Comparison of ENCODE assay signal across 1 cellular context in the genomic region with DNA sequence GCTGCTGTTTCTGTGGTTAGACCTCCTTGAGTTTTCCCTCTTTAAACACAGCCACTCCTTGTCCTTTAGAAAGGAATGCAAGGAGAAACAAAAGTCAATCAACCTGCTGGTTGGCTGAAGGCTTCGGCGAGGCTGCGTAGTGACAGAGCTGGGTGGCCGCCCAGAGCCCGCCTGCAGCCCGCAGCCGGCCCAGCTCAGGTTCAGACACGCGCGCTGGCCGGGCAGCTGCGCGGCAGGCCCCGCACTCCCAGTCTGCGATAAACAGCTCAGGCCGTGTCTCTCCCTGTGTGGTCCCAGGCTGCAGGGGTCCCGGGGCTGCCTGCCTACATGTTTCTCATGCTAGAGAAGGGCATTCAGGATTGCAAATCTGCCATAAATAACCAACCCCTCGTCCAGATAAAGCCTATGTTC.
TF ChIP-seq lines count a peak whose summit lies in the region.

No MANE protein-coding gene starts in this region.

TF ChIP-seq in GM23338, 12 proteins besides CTCF, POLR2A, EP300 and RAD21 (continued from another document):
- TF ChIP-seq, protein P1, sequence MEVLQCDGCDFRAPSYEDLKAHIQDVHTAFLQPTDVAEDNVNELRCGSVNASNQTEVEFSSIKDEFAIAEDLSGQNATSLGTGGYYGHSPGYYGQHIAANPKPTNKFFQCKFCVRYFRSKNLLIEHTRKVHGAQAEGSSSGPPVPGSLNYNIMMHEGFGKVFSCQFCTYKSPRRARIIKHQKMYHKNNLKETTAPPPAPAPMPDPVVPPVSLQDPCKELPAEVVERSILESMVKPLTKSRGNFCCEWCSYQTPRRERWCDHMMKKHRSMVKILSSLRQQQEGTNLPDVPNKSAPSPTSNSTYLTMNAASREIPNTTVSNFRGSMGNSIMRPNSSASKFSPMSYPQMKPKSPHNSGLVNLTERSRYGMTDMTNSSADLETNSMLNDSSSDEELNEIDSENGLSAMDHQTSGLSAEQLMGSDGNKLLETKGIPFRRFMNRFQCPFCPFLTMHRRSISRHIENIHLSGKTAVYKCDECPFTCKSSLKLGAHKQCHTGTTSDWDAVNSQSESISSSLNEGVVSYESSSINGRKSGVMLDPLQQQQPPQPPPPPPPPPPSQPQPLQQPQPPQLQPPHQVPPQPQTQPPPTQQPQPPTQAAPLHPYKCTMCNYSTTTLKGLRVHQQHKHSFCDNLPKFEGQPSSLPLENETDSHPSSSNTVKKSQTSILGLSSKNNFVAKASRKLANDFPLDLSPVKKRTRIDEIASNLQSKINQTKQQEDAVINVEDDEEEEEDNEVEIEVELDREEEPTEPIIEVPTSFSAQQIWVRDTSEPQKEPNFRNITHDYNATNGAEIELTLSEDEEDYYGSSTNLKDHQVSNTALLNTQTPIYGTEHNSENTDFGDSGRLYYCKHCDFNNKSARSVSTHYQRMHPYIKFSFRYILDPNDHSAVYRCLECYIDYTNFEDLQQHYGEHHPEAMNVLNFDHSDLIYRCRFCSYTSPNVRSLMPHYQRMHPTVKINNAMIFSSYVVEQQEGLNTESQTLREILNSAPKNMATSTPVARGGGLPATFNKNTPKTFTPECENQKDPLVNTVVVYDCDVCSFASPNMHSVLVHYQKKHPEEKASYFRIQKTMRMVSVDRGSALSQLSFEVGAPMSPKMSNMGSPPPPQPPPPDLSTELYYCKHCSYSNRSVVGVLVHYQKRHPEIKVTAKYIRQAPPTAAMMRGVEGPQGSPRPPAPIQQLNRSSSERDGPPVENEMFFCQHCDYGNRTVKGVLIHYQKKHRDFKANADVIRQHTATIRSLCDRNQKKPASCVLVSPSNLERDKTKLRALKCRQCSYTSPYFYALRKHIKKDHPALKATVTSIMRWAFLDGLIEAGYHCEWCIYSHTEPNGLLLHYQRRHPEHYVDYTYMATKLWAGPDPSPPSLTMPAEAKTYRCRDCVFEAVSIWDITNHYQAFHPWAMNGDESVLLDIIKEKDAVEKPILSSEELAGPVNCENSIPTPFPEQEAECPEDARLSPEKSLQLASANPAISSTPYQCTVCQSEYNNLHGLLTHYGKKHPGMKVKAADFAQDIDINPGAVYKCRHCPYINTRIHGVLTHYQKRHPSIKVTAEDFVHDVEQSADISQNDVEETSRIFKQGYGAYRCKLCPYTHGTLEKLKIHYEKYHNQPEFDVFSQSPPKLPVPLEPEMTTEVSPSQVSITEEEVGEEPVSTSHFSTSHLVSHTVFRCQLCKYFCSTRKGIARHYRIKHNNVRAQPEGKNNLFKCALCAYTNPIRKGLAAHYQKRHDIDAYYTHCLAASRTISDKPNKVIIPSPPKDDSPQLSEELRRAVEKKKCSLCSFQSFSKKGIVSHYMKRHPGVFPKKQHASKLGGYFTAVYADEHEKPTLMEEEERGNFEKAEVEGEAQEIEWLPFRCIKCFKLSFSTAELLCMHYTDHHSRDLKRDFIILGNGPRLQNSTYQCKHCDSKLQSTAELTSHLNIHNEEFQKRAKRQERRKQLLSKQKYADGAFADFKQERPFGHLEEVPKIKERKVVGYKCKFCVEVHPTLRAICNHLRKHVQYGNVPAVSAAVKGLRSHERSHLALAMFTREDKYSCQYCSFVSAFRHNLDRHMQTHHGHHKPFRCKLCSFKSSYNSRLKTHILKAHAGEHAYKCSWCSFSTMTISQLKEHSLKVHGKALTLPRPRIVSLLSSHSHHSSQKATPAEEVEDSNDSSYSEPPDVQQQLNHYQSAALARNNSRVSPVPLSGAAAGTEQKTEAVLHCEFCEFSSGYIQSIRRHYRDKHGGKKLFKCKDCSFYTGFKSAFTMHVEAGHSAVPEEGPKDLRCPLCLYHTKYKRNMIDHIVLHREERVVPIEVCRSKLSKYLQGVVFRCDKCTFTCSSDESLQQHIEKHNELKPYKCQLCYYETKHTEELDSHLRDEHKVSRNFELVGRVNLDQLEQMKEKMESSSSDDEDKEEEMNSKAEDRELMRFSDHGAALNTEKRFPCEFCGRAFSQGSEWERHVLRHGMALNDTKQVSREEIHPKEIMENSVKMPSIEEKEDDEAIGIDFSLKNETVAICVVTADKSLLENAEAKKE (CRISPR knock-in tag; IDR thresholded peaks at IDR 0.05) = no peak
- TF ChIP-seq EZH2phosphoT487 (IDR thresholded peaks at IDR 0.05; ENCODE audit: unreplicated experiment) (no peak), NANOG (IDR thresholded peaks at IDR 0.05; ENCODE audit: borderline replicate concordance) (no peak), STAT1 (IDR thresholded peaks at IDR 0.05; ENCODE audit: unreplicated experiment) (no peak), ZNF114 (CRISPR knock-in tag; IDR thresholded peaks at IDR 0.05) (no peak), ETS1 (IDR thresholded peaks at IDR 0.05) (no peak)
